8 cellular contexts compared by ENCODE assay signal in the genomic region with DNA sequence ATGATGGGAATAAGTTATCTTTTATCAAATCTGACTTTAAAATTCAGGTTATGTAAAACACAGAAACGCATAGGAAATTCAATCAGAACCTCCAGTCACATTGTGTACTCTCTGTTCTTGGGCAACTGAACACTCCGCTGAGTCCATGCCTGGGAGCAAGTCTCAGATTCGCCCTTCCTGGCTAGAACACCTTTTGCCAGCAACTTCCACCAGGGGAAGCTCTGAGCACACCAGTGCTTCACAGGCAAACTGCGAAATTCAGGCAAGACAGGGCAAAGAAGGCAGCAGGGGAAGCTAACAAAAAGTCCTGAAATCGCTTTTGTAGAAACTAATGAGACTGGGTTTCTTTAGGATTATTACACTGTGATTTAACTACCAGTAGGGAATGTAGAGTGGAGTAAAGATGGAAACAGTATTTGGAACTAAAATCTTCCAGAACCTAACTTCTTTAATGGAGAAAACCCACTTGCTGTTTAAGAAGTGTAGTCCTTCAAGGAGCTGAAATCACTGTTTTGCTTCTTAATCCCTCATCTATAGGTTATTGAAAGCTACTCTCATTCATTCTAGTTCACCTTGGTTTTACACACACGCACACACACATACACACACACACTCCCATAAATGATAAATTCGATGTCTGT.
DNase-seq lines count a peak whose midpoint lies in the region; ATAC-seq lines count a peak whose summit lies in the region.

No MANE protein-coding gene starts in this region.

- DNase-seq in Ammon's horn (ENCODE audit: low spot score) (peak; percentile 76), LoVo (ENCODE audit: low spot score) (peak; percentile 25), UCSD-AML1 (lab: John Stamatoyannopoulos, UW; ENCODE audit: unreplicated experiment) (peak; percentile 20), iPS-NIHi11 (ENCODE audit: low spot score) (peak; percentile 82)
- no peak for DNase-seq in stimulated activated naive CD4-positive, alpha-beta T cell (lab: John Stamatoyannopoulos, UW)
- DNase-seq in activated CD4-positive, alpha-beta T cell treated with anti-CD3 and anti-CD28 coated beads, Interleukin-2, amount 50 U/mL, for 48 hours, result no peak

- ATAC-seq in GM18867 (IDR thresholded peaks at IDR 0.05; ENCODE audit: unreplicated experiment), result peak; percentile 75
- ATAC-seq in HG03342 (IDR thresholded peaks at IDR 0.05; ENCODE audit: unreplicated experiment), result no peak

Comparison
In these comparisons a context has a peak if more than half of its experiments do, and no peak if none do; other contexts are left out.
1. DNase-seq: peak in Ammon's horn (single experiment), LoVo (single experiment), UCSD-AML1 (single experiment) and iPS-NIHi11 (single experiment); none in stimulated activated naive CD4-positive, alpha-beta T cell (0 of 6) and activated CD4-positive, alpha-beta T cell treated with anti-CD3 and anti-CD28 coated beads, Interleukin-2, amount 50 U/mL, for 48 hours (0 of 2).